In genomic region chrX:142828129-142828528, GRCh38 we compare ENCODE assay signal across 33 cellular contexts.
"Had no signal": no experiment of that assay in that cellular context is flagged by ENCODE, and none has a peak within 500 bp of the region (broad histone marks: within the 10 kb centered on the region; RNA-seq: fewer than 3 reads in every experiment).

No MANE protein-coding gene starts in this region.

- ATAC-seq: activated CD8-positive, alpha-beta T cell treated with anti-CD3 and anti-CD28 coated beads for 36 hours; activated naive CD4-positive, alpha-beta T cell treated with anti-CD3 and anti-CD28 coated beads, Interleukin-2, amount 50 U/mL, for 72 hours; activated T-cell treated with anti-CD3 and anti-CD28 coated beads, Interleukin-2, amount 50 U/mL, for 4 hours; activated T-cell treated with anti-CD3 and anti-CD28 coated beads, Interleukin-2, amount 50 U/mL, for 72 hours; activated T-helper 17 cell treated with anti-CD3 and anti-CD28 coated beads, Interleukin-2, amount 50 U/mL, for 72 hours; body of pancreas had no signal

- FAIRE-seq: astrocyte, TTC549 had no signal

- DNase-seq: activated B cell treated with CpG ODN at 0.5 μM for 24 hours; activated CD4-positive, alpha-beta memory T cell treated with anti-CD3 and anti-CD28 coated beads for 36 hours; activated CD4-positive, alpha-beta T cell treated with anti-CD3 and anti-CD28 coated beads for 4 hours; activated CD4-positive, alpha-beta T cell treated with anti-CD3 and anti-CD28 coated beads, Interleukin-2, amount 10 ng/mL, durations not matched to agents 24 days and 14 days; activated CD4-positive, alpha-beta T cell treated with anti-CD3 and anti-CD28 coated beads, Interleukin-2, amount 50 U/mL, for 1 hour; activated CD4-positive, alpha-beta T cell treated with anti-CD3 and anti-CD28 coated beads, Interleukin-2, amount 50 U/mL, for 4 hours; activated CD4-positive, CD25-positive, alpha-beta regulatory T cell treated with anti-CD3 and anti-CD28 coated beads, Interleukin-2, amount 50 U/mL, for 72 hours; activated CD8-positive, alpha-beta memory T cell treated with anti-CD3 and anti-CD28 coated beads, Interleukin-2, amount 50 U/mL, for 4 hours; activated CD8-positive, alpha-beta T cell treated with anti-CD3 and anti-CD28 coated beads for 36 hours; activated effector memory CD4-positive, alpha-beta T cell treated with anti-CD3 and anti-CD28 coated beads, Interleukin-2, amount 50 U/mL, for 16 hours; activated gamma-delta T cell treated with Interleukin-2 at 50 U/mL for 16 hours; activated naive CD4-positive, alpha-beta T cell; activated naive CD4-positive, alpha-beta T cell treated with anti-CD3 and anti-CD28 coated beads for 36 hours; activated naive CD4-positive, alpha-beta T cell treated with anti-CD3 and anti-CD28 coated beads, Interleukin-2, amount 50 U/mL, for 16 hours; activated naive CD8-positive, alpha-beta T cell treated with anti-CD3 and anti-CD28 coated beads for 36 hours; activated T-cell treated with anti-CD3 and anti-CD28 coated beads for 4 hours; activated T-cell treated with anti-CD3 and anti-CD28 coated beads, Interleukin-2, amount 50 U/mL, for 1 hour; activated T-cell treated with anti-CD3 and anti-CD28 coated beads, Interleukin-2, amount 50 U/mL, for 4 hours; activated T-cell treated with anti-CD3 and anti-CD28 coated beads, Interleukin-2, amount 50 U/mL, for 72 hours; adrenal gland; amniotic stem cell; aorta; body of pancreas; brain microvascular endothelial cell; central memory CD4-positive, alpha-beta T cell; T-helper 1 cell; T-helper 2 cell; T-helper 9 cell had no signal

- H3K36me3 ChIP-seq: adrenal gland, brain microvascular endothelial cell, breast epithelium had no signal

- H3K9me3 ChIP-seq: adrenal gland, body of pancreas, breast epithelium had no signal

- H3K4me3 ChIP-seq: adrenal gland, body of pancreas, breast epithelium had no signal

- H3K4me1 ChIP-seq: adrenal gland, body of pancreas, breast epithelium had no signal
